In the genomic region with DNA sequence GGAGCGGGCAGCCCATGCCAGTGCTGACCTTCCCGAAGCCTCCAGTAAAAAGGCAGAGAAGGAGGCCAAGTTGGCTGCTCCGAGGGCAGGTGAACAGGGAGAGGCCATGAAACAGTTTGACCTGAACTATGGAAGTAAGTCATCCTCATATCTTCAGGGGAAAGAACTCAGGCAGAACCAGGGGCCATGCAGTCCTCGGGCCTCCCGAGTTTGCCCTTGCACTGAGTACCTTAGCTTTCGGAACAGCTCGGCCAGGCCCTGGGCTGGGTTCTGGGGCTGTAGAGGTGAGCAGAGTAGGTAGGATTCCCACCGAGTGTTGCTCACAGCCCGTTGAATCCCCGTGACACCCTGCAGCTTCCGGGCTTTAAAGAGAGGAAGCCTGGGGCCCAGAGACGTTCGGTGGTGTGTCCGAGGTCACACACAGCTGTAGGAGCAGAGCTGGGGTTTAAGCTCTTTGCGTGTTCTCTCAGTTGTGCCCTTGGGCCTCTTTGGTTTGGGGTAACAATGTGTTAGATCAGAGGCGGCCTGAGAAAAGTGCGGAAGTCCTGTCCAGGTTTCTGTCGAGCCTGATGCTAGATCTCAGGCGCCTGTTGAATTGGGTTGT, we compare ENCODE assay signal across 12 cellular contexts. TPM values are rescaled to one million over a fixed set of nuclear protein-coding genes. Genes with fewer than 3 reads are reported as not detected.
A peak's percentile ranks its signal among the peaks of the same experiment; 100 is the strongest.
DNase-seq lines count a peak whose midpoint lies in the region; ATAC-seq and TF ChIP-seq lines count a peak whose summit lies in the region.
"Had no signal": no experiment of that assay in that cellular context is flagged by ENCODE, and none has a peak within 500 bp of the region (broad histone marks: within the 10 kb centered on the region; RNA-seq: fewer than 3 reads in every experiment).

No MANE protein-coding gene starts in this region.

- H3K9me3 Mint-ChIP-seq in CD4-positive, alpha-beta T cell, result no peaks in the 10 kb centered on the region
- H3K9me3 Mint-ChIP-seq in Caco-2 (ENCODE audit: unreplicated experiment) (no peaks in the 10 kb centered on the region), activated B cell treated with CpG ODN at 0.5 μM for 24 hours (no peaks in the 10 kb centered on the region)
- no peaks in the 10 kb centered on the region for H3K9me3 Mint-ChIP-seq in naive thymus-derived CD4-positive, alpha-beta T cell
- H3K9me3 Mint-ChIP-seq: activated CD4-positive, alpha-beta memory T cell treated with anti-CD3 and anti-CD28 coated beads, Interleukin-2, amount 10 ng/mL, durations not matched to agents 7 days and 5 days; activated naive CD8-positive, alpha-beta T cell treated with anti-CD3 and anti-CD28 coated beads, Interleukin-2, amount 10 ng/mL, durations not matched to agents 7 days and 5 days had no signal

- H3K4me3 ChIP-seq in Caco-2 (ENCODE audit: low read depth, low read length), result no peak overlapping the region
- no peak overlapping the region for H3K4me3 ChIP-seq in naive thymus-derived CD4-positive, alpha-beta T cell (ENCODE audit: low read length)
- H3K4me3 ChIP-seq: SJCRH30 had no signal

- no peak overlapping the region for H3K27ac ChIP-seq in CD4-positive, alpha-beta T cell (ENCODE audit: low read depth, low read length)
- no peak overlapping the region for H3K27ac ChIP-seq in naive thymus-derived CD4-positive, alpha-beta T cell (ENCODE audit: low read depth, low read length)
- H3K27ac ChIP-seq: SJCRH30 had no signal

- TF ChIP-seq CTCF in CD4-positive, alpha-beta T cell (IDR thresholded peaks at IDR 0.05), result no peak
- TF ChIP-seq CTCF in Caco-2 (IDR thresholded peaks at IDR 0.05; ENCODE audit: insufficient read depth in 1 of 2, low read depth in 1 of 2, low read length in 1 of 2, severe bottlenecking in 1 of 2, unreplicated experiment in 1 of 2) (no peak), activated B cell treated with CpG ODN at 0.5 μM for 24 hours (IDR thresholded peaks at IDR 0.05) (no peak)

- no peaks in the 10 kb centered on the region for H3K9me3 ChIP-seq in CD4-positive, alpha-beta T cell (ENCODE audit: control insufficient read depth, low read length)
- H3K9me3 ChIP-seq in Caco-2, result no peaks in the 10 kb centered on the region
- no peaks in the 10 kb centered on the region for H3K9me3 ChIP-seq in naive thymus-derived CD4-positive, alpha-beta T cell (ENCODE audit: control insufficient read depth in 2 of 3, low read length in 3 of 3)
- H3K9me3 ChIP-seq: SJCRH30 had no signal

- H3K36me3 ChIP-seq in Caco-2 (ENCODE audit: control insufficient read depth, insufficient read depth, low read length), result peaks cover 14% of the 10 kb centered on the region
- H3K36me3 ChIP-seq in naive thymus-derived CD4-positive, alpha-beta T cell (ENCODE audit: control insufficient read depth in 2 of 3, insufficient read depth in 3 of 3, low read length in 3 of 3), result peaks cover 24 to 95% (median 59%) of the 10 kb centered on the region in 3 experiments

- peaks cover 6% of the 10 kb centered on the region for H3K4me1 Mint-ChIP-seq in CD4-positive, alpha-beta T cell (ENCODE audit: low read depth)
- H3K4me1 Mint-ChIP-seq in Caco-2 (ENCODE audit: low read depth, unreplicated experiment), result no peaks in the 10 kb centered on the region
- no peaks in the 10 kb centered on the region for H3K4me1 Mint-ChIP-seq in activated B cell treated with CpG ODN at 0.5 μM for 24 hours
- H3K4me1 Mint-ChIP-seq in naive thymus-derived CD4-positive, alpha-beta T cell, result peaks cover 0 to 8% (median 3%) of the 10 kb centered on the region in 7 donors
- H3K4me1 Mint-ChIP-seq: activated CD4-positive, alpha-beta memory T cell treated with anti-CD3 and anti-CD28 coated beads, Interleukin-2, amount 10 ng/mL, durations not matched to agents 7 days and 5 days had no signal

- CTCF ChIA-PET in CD4-positive, alpha-beta T cell (lab: Charles Lee), result interaction anchor here (0.9 kb wide), 1 partner anchor 128 kb away, joined by 3 read pairs; no protein-coding TSS in a partner anchor
- CTCF ChIA-PET in Caco-2 (lab: Charles Lee), result no interaction called here
- CTCF ChIA-PET in activated B cell treated with CpG ODN at 0.5 μM for 24 hours (lab: Charles Lee), result interaction anchor here (1.0 to 3.6 kb wide), 5 partner anchors 81 to 128 kb away, joined by 3 to 25 read pairs (median 4); no protein-coding TSS in a partner anchor
- CTCF ChIA-PET in naive thymus-derived CD4-positive, alpha-beta T cell (lab: Charles Lee), result interaction anchor here (0.5 to 6.1 kb wide), 7 partner anchors 11 to 267 kb away, joined by 3 to 45 read pairs (median 3); no protein-coding TSS in a partner anchor

- H3K27ac Mint-ChIP-seq in CD4-positive, alpha-beta T cell, result peak overlapping the region; percentile 8
- H3K27ac Mint-ChIP-seq in Caco-2 (ENCODE audit: unreplicated experiment), result peak overlapping the region; percentile 26
- peak overlapping the region; percentile 18 for H3K27ac Mint-ChIP-seq in activated B cell treated with CpG ODN at 0.5 μM for 24 hours
- H3K27ac Mint-ChIP-seq in naive thymus-derived CD4-positive, alpha-beta T cell, result peak overlapping the region in 6 of 9 donors; percentile 11 to 87 (median 64)
- H3K27ac Mint-ChIP-seq: activated CD4-positive, alpha-beta memory T cell treated with anti-CD3 and anti-CD28 coated beads, Interleukin-2, amount 10 ng/mL, durations not matched to agents 7 days and 5 days; activated naive CD8-positive, alpha-beta T cell treated with anti-CD3 and anti-CD28 coated beads, Interleukin-2, amount 10 ng/mL, durations not matched to agents 7 days and 5 days had no signal

- no peak overlapping the region for H3K4me3 Mint-ChIP-seq in CD4-positive, alpha-beta T cell
- no peak overlapping the region for H3K4me3 Mint-ChIP-seq in Caco-2 (ENCODE audit: unreplicated experiment)
- H3K4me3 Mint-ChIP-seq in activated B cell treated with CpG ODN at 0.5 μM for 24 hours, result no peak overlapping the region
- H3K4me3 Mint-ChIP-seq in naive thymus-derived CD4-positive, alpha-beta T cell, result no peak overlapping the region
- H3K4me3 Mint-ChIP-seq: activated CD4-positive, alpha-beta memory T cell treated with anti-CD3 and anti-CD28 coated beads, Interleukin-2, amount 10 ng/mL, durations not matched to agents 7 days and 5 days; activated naive CD8-positive, alpha-beta T cell treated with anti-CD3 and anti-CD28 coated beads, Interleukin-2, amount 10 ng/mL, durations not matched to agents 7 days and 5 days had no signal

- H3K27me3 ChIP-seq in CD4-positive, alpha-beta T cell (ENCODE audit: control insufficient read depth, insufficient read depth, low read length), result no peaks in the 10 kb centered on the region
- no peaks in the 10 kb centered on the region for H3K27me3 ChIP-seq in Caco-2 (replicated peaks; ENCODE audit: control insufficient read depth, insufficient read depth, low read length)
- H3K27me3 ChIP-seq in naive thymus-derived CD4-positive, alpha-beta T cell (ENCODE audit: control insufficient read depth in 2 of 2, insufficient read depth in 2 of 2, low read length in 2 of 2), result no peaks in the 10 kb centered on the region
- H3K27me3 ChIP-seq: SJCRH30 had no signal

- POLR2A ChIA-PET in CD4-positive, alpha-beta T cell (lab: Charles Lee), result interaction anchor here (0.6 to 1.2 kb wide), 2 partner anchors 82 to 105 kb away, joined by 3 read pairs; no protein-coding TSS in a partner anchor
- POLR2A ChIA-PET in Caco-2 (lab: Charles Lee), result no interaction called here
- POLR2A ChIA-PET in activated B cell treated with CpG ODN at 0.5 μM for 24 hours (lab: Charles Lee), result interaction anchor here (0.9 kb wide), 1 partner anchor 105 kb away, joined by 3 read pairs; no protein-coding TSS in a partner anchor
- POLR2A ChIA-PET in naive thymus-derived CD4-positive, alpha-beta T cell (lab: Charles Lee), result no interaction called here

- intact Hi-C loops in CD4-positive, alpha-beta T cell (cut with DNase I, micrococcal nuclease), result loop anchor here (1.0 to 5.0 kb wide), 3 partner anchors 21 to 128 kb away; no protein-coding TSS in a partner anchor
- intact Hi-C loops in Caco-2 (cut with micrococcal nuclease; ENCODE audit: unreplicated experiment) (loop anchor here (10.0 kb wide), 1 partner anchor 103 kb away; no protein-coding TSS in a partner anchor), activated B cell treated with CpG ODN at 0.5 μM for 24 hours (cut with micrococcal nuclease) (loop anchor here (1.0 to 5.0 kb wide), 4 partner anchors 36 to 269 kb away; partner anchors contain the start of gene PRRC2B)
- intact Hi-C loops in naive thymus-derived CD4-positive, alpha-beta T cell (cut with micrococcal nuclease), result loop anchor here (1.0 to 5.0 kb wide), 5 partner anchors 70 to 128 kb away; no protein-coding TSS in a partner anchor

- no TSS peak for BruUV-seq in Caco-2 (replicated peaks; lab: Mats Ljungman, UMichigan)

- H3K27me3 Mint-ChIP-seq in CD4-positive, alpha-beta T cell, result no peaks in the 10 kb centered on the region
- H3K27me3 Mint-ChIP-seq in Caco-2 (ENCODE audit: insufficient read depth, unreplicated experiment), result no peaks in the 10 kb centered on the region
- no peaks in the 10 kb centered on the region for H3K27me3 Mint-ChIP-seq in activated B cell treated with CpG ODN at 0.5 μM for 24 hours
- H3K27me3 Mint-ChIP-seq in naive thymus-derived CD4-positive, alpha-beta T cell, result no peaks in the 10 kb centered on the region
- H3K27me3 Mint-ChIP-seq: activated CD4-positive, alpha-beta memory T cell treated with anti-CD3 and anti-CD28 coated beads, Interleukin-2, amount 10 ng/mL, durations not matched to agents 7 days and 5 days; activated naive CD8-positive, alpha-beta T cell treated with anti-CD3 and anti-CD28 coated beads, Interleukin-2, amount 10 ng/mL, durations not matched to agents 7 days and 5 days had no signal

- H3K4me1 ChIP-seq in Caco-2, result peaks cover 2% of the 10 kb centered on the region
- no peaks in the 10 kb centered on the region for H3K4me1 ChIP-seq in naive thymus-derived CD4-positive, alpha-beta T cell (ENCODE audit: control insufficient read depth in 2 of 2, insufficient read depth in 2 of 2, low read length in 2 of 2)
- H3K4me1 ChIP-seq: SJCRH30 had no signal

- H3K36me3 Mint-ChIP-seq in CD4-positive, alpha-beta T cell (ENCODE audit: low read depth), result peaks cover 90% of the 10 kb centered on the region
- H3K36me3 Mint-ChIP-seq in Caco-2 (ENCODE audit: insufficient read depth, unreplicated experiment), result peaks cover 97% of the 10 kb centered on the region
- H3K36me3 Mint-ChIP-seq in activated B cell treated with CpG ODN at 0.5 μM for 24 hours (ENCODE audit: low read depth), result peaks cover 91% of the 10 kb centered on the region
- peaks cover 7 to 45% (median 22%) of the 10 kb centered on the region in 5 donors for H3K36me3 Mint-ChIP-seq in naive thymus-derived CD4-positive, alpha-beta T cell

- no peak for DNase-seq in CD4-positive, alpha-beta T cell
- DNase-seq in Caco-2 (no peak), activated B cell treated with CpG ODN at 0.5 μM for 24 hours (no peak), NK-92 (lab: John Stamatoyannopoulos, UW; ENCODE audit: unreplicated experiment) (no peak), hepatic stellate cell (ENCODE audit: low spot score) (no peak), COR-L47 (lab: John Stamatoyannopoulos, UW) (no peak)
- no peak for DNase-seq in naive thymus-derived CD4-positive, alpha-beta T cell
- DNase-seq: AML-193, NCI-H187 treated with DMSO at 0.1 percent for 48 hours had no signal

- ATAC-seq in CD4-positive, alpha-beta T cell (ENCODE audit: poor library complexity), result no peak
- no peak for ATAC-seq in activated B cell treated with CpG ODN at 0.5 μM for 24 hours (ENCODE audit: low read depth)
- peak; percentile 3 for ATAC-seq in naive thymus-derived CD4-positive, alpha-beta T cell

RNA-seq across cellular contexts. Expression of gene POMT1, which starts 24.8 kb away (rescaled TPM):
- total RNA-seq in CD4-positive, alpha-beta T cell, result 10 to 100 TPM; 50.1 to 50.5 TPM
- 44.2 and 44.7 TPM in 2 replicates for total RNA-seq in Caco-2 (2022)
- 24.9 and 29.8 TPM in 2 replicates for total RNA-seq in activated B cell treated with CpG ODN at 0.5 μM for 24 hours
- 10 to 100 TPM; 40.0 to 55.8 (median 47.7) TPM for total RNA-seq in naive thymus-derived CD4-positive, alpha-beta T cell
- polyA plus RNA-seq in naive thymus-derived CD4-positive, alpha-beta T cell, result 10 to 100 TPM; 13.3 to 15.1 TPM

RNA-seq across cellular contexts. Expression of gene UCK1, which starts 53.1 kb away (rescaled TPM):
- 10 to 100 TPM; 22.1 to 22.5 TPM for total RNA-seq in CD4-positive, alpha-beta T cell
- 24.9 and 25.7 TPM in 2 replicates for total RNA-seq in Caco-2 (2022)
- total RNA-seq in activated B cell treated with CpG ODN at 0.5 μM for 24 hours, result 19.1 and 30.4 TPM in 2 replicates
- total RNA-seq in naive thymus-derived CD4-positive, alpha-beta T cell, result 10 to 100 TPM; 21.8 to 40.1 (median 29.3) TPM
- 10 to 100 TPM; 21.2 to 32.8 TPM for polyA plus RNA-seq in naive thymus-derived CD4-positive, alpha-beta T cell

Comparison
In these comparisons a context has a peak if more than half of its experiments do, and no peak if none do; other contexts are left out.
1. H3K27ac Mint-ChIP-seq: peak in every context shown above with its lines; median percentile 64 in naive thymus-derived CD4-positive, alpha-beta T cell; 26 in Caco-2; 18 in activated B cell treated with CpG ODN at 0.5 μM for 24 hours; 8 in CD4-positive, alpha-beta T cell.
2. POLR2A ChIA-PET loops: an anchor here in CD4-positive, alpha-beta T cell (0.6 to 1.2 kb wide) and activated B cell treated with CpG ODN at 0.5 μM for 24 hours (0.9 kb wide); none called in Caco-2 and naive thymus-derived CD4-positive, alpha-beta T cell.